ENCODE assay signal across 17 cellular contexts in genomic region chr11:7545611-7546010, GRCh38.
"Had no signal": no experiment of that assay in that cellular context is flagged by ENCODE, and none has a peak within 500 bp of the region (broad histone marks: within the 10 kb centered on the region; RNA-seq: fewer than 3 reads in every experiment).

No MANE protein-coding gene starts in this region.

- H3K27me3 ChIP-seq: heart left ventricle, left lung had no signal

- H3K9me3 ChIP-seq: heart left ventricle, left lung, lower lobe of right lung, thoracic aorta had no signal

- DNase-seq: activated CD4-positive, alpha-beta T cell treated with anti-CD3 and anti-CD28 coated beads for 48 hours; activated CD4-positive, alpha-beta T cell treated with anti-CD3 and anti-CD28 coated beads, Interleukin-2, amount 50 U/mL, for 48 hours; activated T-cell treated with anti-CD3 and anti-CD28 coated beads, Interleukin-2, amount 50 U/mL, for 4 hours; anterior cingulate cortex; dermis blood vessel endothelial cell; effector CD4-positive, alpha-beta T cell; heart left ventricle; hypothalamus; left lung; lower lobe of right lung; mesendoderm; right cardiac atrium; stimulated activated CD4-positive, alpha-beta T cell treated with anti-CD3 and anti-CD28 coated beads, Interleukin-2, amount 100 ng/mL, for 48 hours; stimulated activated naive CD8-positive, alpha-beta T cell treated with anti-CD3 and anti-CD28 coated beads, Interleukin-15, Interleukin-2, amounts not matched to agents 100 U/mL and 50 U/mL, for 24 hours; trophoblast cell had no signal

- H3K36me3 ChIP-seq: left lung, lower lobe of right lung, thoracic aorta had no signal

- H3K4me3 ChIP-seq: heart left ventricle, left lung, lower lobe of right lung, thoracic aorta had no signal

- H3K4me1 ChIP-seq: left lung, lower lobe of right lung had no signal

- H3K27ac ChIP-seq: heart left ventricle, left lung, lower lobe of right lung, thoracic aorta, VCaP had no signal
